Comparison of ENCODE assay signal across 8 cellular contexts in genomic region chr2:154825358-154825757, GRCh38.
"Had no signal": no experiment of that assay in that cellular context is flagged by ENCODE, and none has a peak within 500 bp of the region (broad histone marks: within the 10 kb centered on the region; RNA-seq: fewer than 3 reads in every experiment).

No MANE protein-coding gene starts in this region.

- FAIRE-seq: G401.6, GM12878, GM12891, GM12892, GM18507, GM19239 had no signal

- ATAC-seq: GM12878 had no signal

- DNase-seq: GDM1, GF-D8 had no signal

- H3K4me3 ChIP-seq: GM12878 had no signal
